In genomic region chr6:152769159-152769558, GRCh38 we compare ENCODE assay signal across 37 cellular contexts. TPM values are rescaled to one million over a fixed set of nuclear protein-coding genes. Genes with fewer than 3 reads are reported as not detected.
"Had no signal": no experiment of that assay in that cellular context is flagged by ENCODE, and none has a peak within 500 bp of the region (broad histone marks: within the 10 kb centered on the region; RNA-seq: fewer than 3 reads in every experiment).

No MANE protein-coding gene starts in this region.

- H3K9me3 ChIP-seq: MG63 had no signal

- H3K9ac ChIP-seq: KMS-11 had no signal

- H3K4me2 ChIP-seq: KMS-11 had no signal

- DNase-seq: Karpas-422, Kasumi-1, MG63, MM.1S, MV-4-11, NCI-H1048, NCI-H1092, NCI-H1092 treated with DMSO at 0.1 percent for 48 hours, NCI-H1105, NCI-H1105 treated with DMSO at 0.1 percent for 48 hours, NCI-H1417, NCI-H1417 treated with DMSO at 0.1 percent for 48 hours, NCI-H1436, NCI-H1436 treated with DMSO at 0.1 percent for 48 hours, NCI-H146, NCI-H1694, NCI-H1694 treated with DMSO at 0.1 percent for 48 hours, NCI-H187, NCI-H187 treated with DMSO at 0.1 percent for 48 hours, NCI-H1930, NCI-H2029, NCI-H2029 treated with DMSO at 0.1 percent for 48 hours, NCI-H2081, NCI-H2081 treated with DMSO at 0.1 percent for 48 hours, NCI-H2171, NCI-H2171 treated with DMSO at 0.1 percent for 48 hours, NCI-H2227 treated with DMSO at 0.1 percent for 48 hours, NCI-H226, NCI-H345, NCI-H446, NCI-H446 treated with DMSO at 0.1 percent for 48 hours, NCI-H510A, NCI-H510A treated with DMSO at 0.1 percent for 48 hours had no signal

- H3K36me3 ChIP-seq: MG63 had no signal

- H3K4me3 ChIP-seq: MG63 had no signal

- H3K27ac ChIP-seq: KMS-11 had no signal

- H3K27me3 ChIP-seq: MG63 had no signal

RNA-seq across cellular contexts. Expression of gene VIP, which starts 18.6 kb away (rescaled TPM):
- total RNA-seq: M059J, MCF 10A, NCI-H460 had no signal
